8 cellular contexts compared by ENCODE assay signal in genomic region chr2:156437272-156437671, GRCh38. TPM values are rescaled to one million over a fixed set of nuclear protein-coding genes. Genes with fewer than 3 reads are reported as not detected.
DNase-seq lines count a peak whose midpoint lies in the region; ATAC-seq and TF ChIP-seq lines count a peak whose summit lies in the region.

No MANE protein-coding gene starts in this region.

- H3K9me3 ChIP-seq in KOPT-K1 (ENCODE audit: insufficient read depth, low read length, poor library complexity, severe bottlenecking), result no peaks in the 10 kb centered on the region

- ATAC-seq in GM21515 (IDR thresholded peaks at IDR 0.05; ENCODE audit: unreplicated experiment), result peak; percentile 6

- peak overlapping the region; percentile 25 for H3K27ac ChIP-seq in KOPT-K1 (ENCODE audit: low read depth, low read length, poor library complexity, severe bottlenecking)
- H3K27ac ChIP-seq in brain microvascular endothelial cell, result no peak overlapping the region

- in situ Hi-C loops in brain microvascular endothelial cell (cut with HindIII; ENCODE audit: low pct_ligation_motif_present, low sequenced_read_pairs), result no loop called here
- in situ Hi-C loops in GM13976 (cut with MboI; ENCODE audit: low sequenced_read_pairs, unreplicated experiment), result no loop called here

- DNase-seq in EL, result peak; percentile 37
- no peak for DNase-seq in brain microvascular endothelial cell
- peak; percentile 45 for DNase-seq in midbrain (lab: John Stamatoyannopoulos, UW)
- DNase-seq in GM13976 (ENCODE audit: low spot score), result no peak
- no peak for DNase-seq in dermis blood vessel endothelial cell
- DNase-seq in HPDE6-E6E7 (ENCODE audit: extremely low spot score), result no peak

- no peaks in the 10 kb centered on the region for H3K27me3 ChIP-seq in brain microvascular endothelial cell (replicated peaks)

- H3K36me3 ChIP-seq in KOPT-K1 (ENCODE audit: insufficient read depth, low read length) (no peaks in the 10 kb centered on the region), brain microvascular endothelial cell (replicated peaks) (no peaks in the 10 kb centered on the region)

- peak overlapping the region; percentile 73 for H3K4me3 ChIP-seq in brain microvascular endothelial cell (ENCODE audit: low read depth, low read length)

- TF ChIP-seq CTCF in brain microvascular endothelial cell (IDR thresholded peaks at IDR 0.05; ENCODE audit: low read depth, low read length, missing control alignments) (no peak), GM13976 (IDR thresholded peaks at IDR 0.05; ENCODE audit: borderline replicate concordance, control extremely low read depth, extremely low read depth, insufficient read depth, missing control alignments) (no peak)

RNA-seq across cellular contexts. Expression of gene GPD2, which starts 1.1 kb away (rescaled TPM):
- total RNA-seq in dermis blood vessel endothelial cell, result 68.1 and 105 TPM in 2 replicates

Comparison
In these comparisons a context has a peak if more than half of its experiments do, and no peak if none do; other contexts are left out.
1. DNase-seq: peak in EL (single experiment) and midbrain (single experiment); none in brain microvascular endothelial cell (single experiment), GM13976 (single experiment), dermis blood vessel endothelial cell (single experiment) and HPDE6-E6E7 (single experiment).